8 cellular contexts compared by ENCODE assay signal in genomic region chr17:77427471-77427991, GRCh38.
DNase-seq lines count a peak whose midpoint lies in the region; ATAC-seq, FAIRE-seq and TF ChIP-seq lines count a peak whose summit lies in the region.

No MANE protein-coding gene starts in this region.

- no peak overlapping the region for H3K4me3 Mint-ChIP-seq in activated CD4-positive, alpha-beta T cell treated with anti-CD3 and anti-CD28 coated beads for 36 hours

- H3K9ac ChIP-seq in liver (ENCODE audit: low read depth in 1 of 2, low read length in 2 of 2), result no peak overlapping the region

- no peaks in the 10 kb centered on the region for H3K9me3 ChIP-seq in liver (ENCODE audit: control insufficient read depth in 4 of 4, low read length in 3 of 4)

- H3K4me1 Mint-ChIP-seq in activated CD4-positive, alpha-beta T cell treated with anti-CD3 and anti-CD28 coated beads for 36 hours, result peaks cover 79% of the 10 kb centered on the region

- FAIRE-seq in bronchial epithelial cell (lab: Jason Lieb, UNC), result no peak

- intact Hi-C loops in activated CD4-positive, alpha-beta T cell treated with anti-CD3 and anti-CD28 coated beads for 36 hours (cut with DNase I, micrococcal nuclease), result loop anchor here in 1 of 2 experiments (2.0 kb wide), 1 partner anchor 95 kb away; no protein-coding TSS in a partner anchor

- CTCF ChIA-PET in activated CD4-positive, alpha-beta T cell treated with anti-CD3 and anti-CD28 coated beads for 36 hours (lab: Charles Lee), result interaction anchor here (0.8 to 5.5 kb wide), 6 partner anchors 18 to 96 kb away, joined by 3 to 61 read pairs (median 55); no protein-coding TSS in a partner anchor

- peak overlapping the region; percentile 70 to 91 for H3K27ac ChIP-seq in liver (ENCODE audit: low read depth in 1 of 2, low read length in 2 of 2)

- 65% methylated on average over 14 of the region's 14 CpGs for WGBS in liver

- H3K4me1 ChIP-seq in liver (ENCODE audit: control insufficient read depth in 4 of 4, insufficient read depth in 4 of 4, low read length in 3 of 4), result peaks cover 23 to 72% (median 57%) of the 10 kb centered on the region in 4 donors

- H3K4me3 ChIP-seq in bronchial epithelial cell (ENCODE audit: low read depth, low read length), result no peak overlapping the region
- no peak overlapping the region for H3K4me3 ChIP-seq in liver (ENCODE audit: low read depth in 1 of 3, low read length in 3 of 3)

- TF ChIP-seq CTCF in bronchial epithelial cell (IDR thresholded peaks at IDR 0.05; ENCODE audit: insufficient read depth, low read length, severe bottlenecking), result no peak
- TF ChIP-seq CTCF in liver (IDR thresholded peaks at IDR 0.05; ENCODE audit: low read depth, low read length, missing input control), result no peak

- no peak for DNase-seq in activated CD4-positive, alpha-beta T cell treated with anti-CD3 and anti-CD28 coated beads for 36 hours
- no peak for DNase-seq in activated CD4-positive, alpha-beta T cell treated with anti-CD3 and anti-CD28 coated beads for 48 hours
- DNase-seq in bronchial epithelial cell (ENCODE audit: low read depth), result peak; percentile 67
- peak; percentile 81 for DNase-seq in ureter (ENCODE audit: low spot score)
- DNase-seq in SHP77 treated with DMSO at 0.1 percent for 48 hours (lab: John Stamatoyannopoulos, UW), result no peak
- DNase-seq in COR-L47 (lab: John Stamatoyannopoulos, UW), result no peak
- no peak for DNase-seq in NCI-H1105 treated with DMSO at 0.1 percent for 48 hours (lab: John Stamatoyannopoulos, UW)

- peaks cover 2% of the 10 kb centered on the region for H3K36me3 Mint-ChIP-seq in activated CD4-positive, alpha-beta T cell treated with anti-CD3 and anti-CD28 coated beads for 36 hours (ENCODE audit: low read depth)

- ATAC-seq in activated CD4-positive, alpha-beta T cell treated with anti-CD3 and anti-CD28 coated beads for 36 hours, result no peak

- no peaks in the 10 kb centered on the region for H3K27me3 Mint-ChIP-seq in activated CD4-positive, alpha-beta T cell treated with anti-CD3 and anti-CD28 coated beads for 36 hours

- H3K27ac Mint-ChIP-seq in activated CD4-positive, alpha-beta T cell treated with anti-CD3 and anti-CD28 coated beads for 36 hours, result peak overlapping the region; percentile 73

- no peaks in the 10 kb centered on the region for H3K9me3 Mint-ChIP-seq in activated CD4-positive, alpha-beta T cell treated with anti-CD3 and anti-CD28 coated beads for 36 hours (ENCODE audit: low read depth)

- no peak for TF ChIP-seq RAD21 in liver (IDR thresholded peaks at IDR 0.05)

- H3K27me3 ChIP-seq in bronchial epithelial cell (ENCODE audit: control insufficient read depth, insufficient read depth, low read length) (no peaks in the 10 kb centered on the region), liver (ENCODE audit: control insufficient read depth in 4 of 4, insufficient read depth in 4 of 4, low read length in 3 of 4) (no peaks in the 10 kb centered on the region)

- H3K36me3 ChIP-seq in bronchial epithelial cell (ENCODE audit: control insufficient read depth, insufficient read depth, low read length) (peaks cover 16% of the 10 kb centered on the region), liver (ENCODE audit: control insufficient read depth in 4 of 4, insufficient read depth in 3 of 4, low read depth in 1 of 4, low read length in 3 of 4) (no peaks in the 10 kb centered on the region)

- POLR2A ChIA-PET in activated CD4-positive, alpha-beta T cell treated with anti-CD3 and anti-CD28 coated beads for 36 hours (lab: Charles Lee), result interaction anchor here (0.6 to 1.0 kb wide), 2 partner anchors 23 to 26 kb away, joined by 3 read pairs; no protein-coding TSS in a partner anchor

TF ChIP-seq in liver, 16 proteins besides CTCF, POLR2A, EP300 and RAD21:
- TF ChIP-seq SP1 (IDR thresholded peaks at IDR 0.05), result no peak
- TF ChIP-seq HNF4G (IDR thresholded peaks at IDR 0.05), result no peak

Comparison
In these comparisons a context has a peak if more than half of its experiments do, and no peak if none do; other contexts are left out.
1. DNase-seq: peak in bronchial epithelial cell (single experiment) and ureter (single experiment); none in activated CD4-positive, alpha-beta T cell treated with anti-CD3 and anti-CD28 coated beads for 36 hours (single experiment), activated CD4-positive, alpha-beta T cell treated with anti-CD3 and anti-CD28 coated beads for 48 hours (single experiment), SHP77 treated with DMSO at 0.1 percent for 48 hours (single experiment), COR-L47 (single experiment) and NCI-H1105 treated with DMSO at 0.1 percent for 48 hours (single experiment).